8 cellular contexts compared by ENCODE assay signal in genomic region chr12:123533672-123534643, GRCh38. TPM values are rescaled to one million over a fixed set of nuclear protein-coding genes. Genes with fewer than 3 reads are reported as not detected.
DNase-seq lines count a peak whose midpoint lies in the region; ATAC-seq and TF ChIP-seq lines count a peak whose summit lies in the region.

Gene RILPL1 (minus strand): TSS chr12:123533719. CDS start chr12:123533482, 237 bp downstream.

- H3K27ac ChIP-seq in RWPE2 (ENCODE audit: poor library complexity, severe bottlenecking) (peak within 1 kb of the TSS; percentile 51), tibial nerve (peak within 1 kb of the TSS; percentile 80 to 95 (median 90))

- no peaks in the 10 kb centered on the region; the same call in 1 of the 2 replicates for H3K27me3 ChIP-seq in GM06990 (replicated peaks; ENCODE audit: control insufficient read depth, insufficient read depth, low read length)
- no peaks in the 10 kb centered on the region for H3K27me3 ChIP-seq in RWPE2 (ENCODE audit: insufficient read depth, poor library complexity, severe bottlenecking)
- no peaks in the 10 kb centered on the region for H3K27me3 ChIP-seq in tibial nerve

- ATAC-seq in HG02938 (IDR thresholded peaks at IDR 0.05; ENCODE audit: unreplicated experiment): peak; percentile 42
- peak; percentile 52 for ATAC-seq in RWPE2 (ENCODE audit: low read depth)
- ATAC-seq in activated naive CD4-positive, alpha-beta T cell treated with anti-CD3 and anti-CD28 coated beads, Interleukin-2, amount 50 U/mL, for 72 hours: peak; percentile 68 to 78

- no peaks in the 10 kb centered on the region for H3K36me3 Mint-ChIP-seq in activated naive CD4-positive, alpha-beta T cell treated with anti-CD3 and anti-CD28 coated beads, Interleukin-2, amount 50 U/mL, for 72 hours
- no peaks in the 10 kb centered on the region for H3K36me3 Mint-ChIP-seq in glutamatergic neuron (ENCODE audit: unreplicated experiment)

- peaks cover 12% of the 10 kb centered on the region for H3K27me3 Mint-ChIP-seq in glutamatergic neuron (ENCODE audit: unreplicated experiment)

- H3K9me3 ChIP-seq in RWPE2 (ENCODE audit: severe bottlenecking) (no peaks in the 10 kb centered on the region), tibial nerve (no peaks in the 10 kb centered on the region)

- WGBS in tibial nerve, 2 donors: 1% methylated on average over 16 to 45 of the region's 114 CpGs

- H3K4me3 ChIP-seq in GM06990 (replicated peaks; ENCODE audit: low read depth, low read length) (peak within 1 kb of the TSS; percentile 62), RWPE2 (ENCODE audit: severe bottlenecking) (peak within 1 kb of the TSS; percentile 99), tibial nerve (peak within 1 kb of the TSS; percentile 66 to 92 (median 72))

- TF ChIP-seq POLR2A in tibial nerve (IDR thresholded peaks at IDR 0.05): no peak

- no peak for TF ChIP-seq EP300 in tibial nerve (IDR thresholded peaks at IDR 0.05)

- H3K4me3 Mint-ChIP-seq in glutamatergic neuron (ENCODE audit: unreplicated experiment): peak within 1 kb of the TSS; percentile 86

- H3K36me3 ChIP-seq in GM06990 (ENCODE audit: control insufficient read depth, insufficient read depth, low read length) (no peaks in the 10 kb centered on the region), RWPE2 (ENCODE audit: low read depth) (peaks cover 28% of the 10 kb centered on the region), tibial nerve (no peaks in the 10 kb centered on the region)

- H3K9me3 Mint-ChIP-seq in activated naive CD4-positive, alpha-beta T cell treated with anti-CD3 and anti-CD28 coated beads, Interleukin-2, amount 50 U/mL, for 72 hours: no peaks in the 10 kb centered on the region
- H3K9me3 Mint-ChIP-seq in glutamatergic neuron (ENCODE audit: unreplicated experiment): peaks cover 6% of the 10 kb centered on the region

- TF ChIP-seq CTCF in GM06990 (IDR thresholded peaks at IDR 0.05; ENCODE audit: insufficient read depth, low read length, poor library complexity, severe bottlenecking) (no peak), RWPE2 (IDR thresholded peaks at IDR 0.05; ENCODE audit: poor library complexity, severe bottlenecking) (peak; percentile 45), glutamatergic neuron (IDR thresholded peaks at IDR 0.05; ENCODE audit: partially characterized antibody, unreplicated experiment) (peak; percentile 23), tibial nerve (IDR thresholded peaks at IDR 0.05) (peak; percentile 30 to 71 (median 54))

- DNase-seq in GM06990 (ENCODE audit: extremely low read depth, insufficient read length): peak; percentile 56
- DNase-seq in RWPE2 (ENCODE audit: low spot score): no peak
- DNase-seq in activated naive CD4-positive, alpha-beta T cell treated with anti-CD3 and anti-CD28 coated beads, Interleukin-2, amount 50 U/mL, for 72 hours (ENCODE audit: low spot score in 2 of 2): peak; percentile 58 to 63
- DNase-seq in glutamatergic neuron: peak; percentile 66
- peak in 49 of 56 donors; percentile 12 to 85 (median 63) for DNase-seq in nucleus accumbens (lab: John Stamatoyannopoulos, UW)
- no peak for DNase-seq in tibial nerve (ENCODE audit: low spot score in 2 of 2)
- DNase-seq in kidney glomerular epithelial cell (lab: John Stamatoyannopoulos, UW): no peak

- H3K4me1 Mint-ChIP-seq in glutamatergic neuron (ENCODE audit: low read depth, unreplicated experiment): no peaks in the 10 kb centered on the region

- peaks cover 12% of the 10 kb centered on the region for H3K4me1 ChIP-seq in RWPE2 (ENCODE audit: insufficient read depth, poor library complexity, severe bottlenecking)
- H3K4me1 ChIP-seq in tibial nerve: peaks cover 0 to 35% (median 23%) of the 10 kb centered on the region in 4 donors

- peak within 1 kb of the TSS; percentile 66 to 76 for H3K27ac Mint-ChIP-seq in activated naive CD4-positive, alpha-beta T cell treated with anti-CD3 and anti-CD28 coated beads, Interleukin-2, amount 50 U/mL, for 72 hours
- H3K27ac Mint-ChIP-seq in glutamatergic neuron (ENCODE audit: unreplicated experiment): peak within 1 kb of the TSS; percentile 12

RNA-seq across cellular contexts. Expression of gene RILPL1, which starts in this region (rescaled TPM):
- total RNA-seq in activated naive CD4-positive, alpha-beta T cell treated with anti-CD3 and anti-CD28 coated beads, Interleukin-2, amount 50 U/mL, for 72 hours: 1 to 10 TPM; 3.2 to 3.9 TPM
- total RNA-seq in glutamatergic neuron (ENCODE audit: unreplicated experiment) (6.2 TPM), tibial nerve (10 to 100 TPM; 11.8 to 24.3 (median 16.0) TPM)

Comparison
In these comparisons a context has a peak if more than half of its experiments do, and no peak if none do; other contexts are left out.
1. DNase-seq: peak in GM06990 (single experiment), activated naive CD4-positive, alpha-beta T cell treated with anti-CD3 and anti-CD28 coated beads, Interleukin-2, amount 50 U/mL, for 72 hours (2 of 2), glutamatergic neuron (single experiment) and nucleus accumbens (49 of 56); none in RWPE2 (single experiment), tibial nerve (0 of 2) and kidney glomerular epithelial cell (single experiment).
2. Peak in every context shown above with its lines, with median percentiles within 50 percentile points of each other: H3K4me3 ChIP-seq and ATAC-seq.